8 cellular contexts compared by ENCODE assay signal in the genomic region with DNA sequence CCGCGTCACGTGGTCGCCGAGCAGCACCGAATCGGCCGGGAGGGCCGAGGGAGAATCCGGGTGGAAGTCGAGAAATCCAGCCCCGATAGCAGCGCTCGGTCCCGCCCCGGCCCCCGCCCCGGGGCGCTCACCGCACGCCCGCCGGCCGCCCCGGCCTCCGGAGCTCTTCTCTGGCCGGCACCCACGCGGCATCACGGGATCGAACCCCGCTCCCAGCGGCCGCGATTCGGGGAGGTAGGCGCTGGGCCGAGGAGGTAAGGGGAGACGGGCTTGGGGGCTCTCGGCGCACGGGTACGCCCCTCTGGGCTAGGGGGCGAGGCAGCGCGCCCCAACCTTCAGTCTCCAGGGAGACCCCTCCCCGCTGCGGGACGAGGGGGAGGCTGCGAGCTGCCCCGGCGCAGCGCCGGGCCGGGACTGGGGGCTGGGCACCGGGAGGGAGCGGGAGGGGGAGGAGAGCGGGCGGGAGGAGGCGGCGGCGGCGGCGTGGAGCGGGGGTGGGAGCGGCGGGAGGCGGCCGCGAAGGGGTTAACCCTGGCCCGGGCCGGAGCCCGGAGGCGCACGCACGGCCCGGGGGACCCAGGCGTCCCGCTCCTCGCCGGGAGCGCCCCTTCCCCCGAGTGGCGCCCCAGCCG. TPM values are rescaled to one million over a fixed set of nuclear protein-coding genes. Genes with fewer than 3 reads are reported as not detected.
A peak's percentile ranks its signal among the peaks of the same experiment; 100 is the strongest.
DNase-seq lines count a peak whose midpoint lies in the region; ATAC-seq and TF ChIP-seq lines count a peak whose summit lies in the region.

No MANE protein-coding gene starts in this region.

- peak overlapping the region; percentile 96 to 99 for H3K18ac ChIP-seq in mesenchymal stem cell (ENCODE audit: low read depth in 1 of 2, low read length in 2 of 2)

- peak overlapping the region; percentile 99 for H3K4ac ChIP-seq in mesenchymal stem cell (ENCODE audit: low read depth in 1 of 2, low read length in 2 of 2)

- H3K9ac ChIP-seq in mesenchymal stem cell (ENCODE audit: low read length), result peak overlapping the region; percentile 93

- H2BK12ac ChIP-seq in mesenchymal stem cell (ENCODE audit: low read length in 2 of 2), result peak overlapping the region; percentile 50 to 90

- H4K8ac ChIP-seq in mesenchymal stem cell (ENCODE audit: low read length), result peak overlapping the region; percentile 98

- peak overlapping the region; percentile 71 for H3K4me3 Mint-ChIP-seq in WTC11

- peak; percentile 71 for DNase-seq in D341Med (ENCODE audit: low spot score)
- DNase-seq in WTC11 (ENCODE audit: low spot score), result peak; percentile 67
- DNase-seq in mesenchymal stem cell, result peak; percentile 60
- DNase-seq in stimulated activated naive CD8-positive, alpha-beta T cell treated with anti-CD3 and anti-CD28 coated beads, Interleukin-15, Interleukin-2, amounts not matched to agents 100 U/mL and 50 U/mL, for 24 hours, result peak; percentile 47
- DNase-seq in effector CD8-positive, alpha-beta T cell (lab: John Stamatoyannopoulos, UW), result no peak

- peak overlapping the region; percentile 99 for H2BK5ac ChIP-seq in mesenchymal stem cell (ENCODE audit: low read depth, low read length, poor library complexity, severe bottlenecking)

- POLR2A ChIA-PET in WTC11 (lab: Charles Lee), result interaction anchor here (0.6 to 1.4 kb wide), 7 partner anchors 9 to 36 kb away, joined by 3 to 4 read pairs (median 3); no protein-coding TSS in a partner anchor

- H3K9me3 ChIP-seq in ectodermal cell (ENCODE audit: control insufficient read depth, low read length), result no peaks in the 10 kb centered on the region
- H3K9me3 ChIP-seq in mesenchymal stem cell (ENCODE audit: control insufficient read depth, low read length), result no peaks in the 10 kb centered on the region

- no peaks in the 10 kb centered on the region for H3K9me3 Mint-ChIP-seq in WTC11

- peak overlapping the region; percentile 99 for H2BK15ac ChIP-seq in mesenchymal stem cell (ENCODE audit: low read depth, poor library complexity, severe bottlenecking)

- H3K4me1 Mint-ChIP-seq in WTC11, result peaks cover 66% of the 10 kb centered on the region

- peak overlapping the region; percentile 100 for H2BK120ac ChIP-seq in mesenchymal stem cell (ENCODE audit: low read depth, low read length)

- peaks cover 35% of the 10 kb centered on the region for H3K4me1 ChIP-seq in ectodermal cell (ENCODE audit: control insufficient read depth, insufficient read depth, low read length)
- H3K4me1 ChIP-seq in mesenchymal stem cell (ENCODE audit: control insufficient read depth, insufficient read depth, low read depth, low read length), result peaks cover 38% of the 10 kb centered on the region

- H4K91ac ChIP-seq in mesenchymal stem cell (ENCODE audit: low read length), result peak overlapping the region; percentile 95

- peak overlapping the region; percentile 67 for H2AFZ ChIP-seq in mesenchymal stem cell (ENCODE audit: low read depth, low read length)

- peak overlapping the region in 1 of 2 experiments; percentile 100 for H3K23ac ChIP-seq in mesenchymal stem cell (ENCODE audit: low read length in 2 of 2)

- 0 to 1% methylated on average over 85 of the region's 85 CpGs for WGBS in ectodermal cell, 2 experiments
- 0% methylated on average over 33 of the region's 85 CpGs for WGBS in mesenchymal stem cell

- H3K79me1 ChIP-seq in mesenchymal stem cell (replicated peaks; ENCODE audit: low read length, poor library complexity, severe bottlenecking), result peaks cover 2% of the 10 kb centered on the region

- no peak for TF ChIP-seq CTCF in WTC11 (IDR thresholded peaks at IDR 0.05)

- H3K36me3 ChIP-seq in ectodermal cell (ENCODE audit: control insufficient read depth, insufficient read depth, low read length) (no peaks in the 10 kb centered on the region), mesenchymal stem cell (ENCODE audit: control insufficient read depth in 1 of 2, insufficient read depth in 2 of 2, low read depth in 1 of 2, low read length in 2 of 2) (peaks cover 9 to 15% of the 10 kb centered on the region in 2 experiments)

- H3K27ac Mint-ChIP-seq in WTC11, result no peak overlapping the region

- peak overlapping the region; percentile 81 for H3K4me2 ChIP-seq in mesenchymal stem cell (ENCODE audit: low read length, poor library complexity, severe bottlenecking)

- H3K4me3 ChIP-seq in ectodermal cell (ENCODE audit: insufficient read depth, low read depth, low read length), result peak overlapping the region; percentile 68
- H3K4me3 ChIP-seq in mesenchymal stem cell (ENCODE audit: insufficient read depth in 1 of 2, low read depth in 1 of 2, low read length in 2 of 2), result peak overlapping the region; percentile 82 to 93

- peak overlapping the region; percentile 63 to 99 for H3K14ac ChIP-seq in mesenchymal stem cell (ENCODE audit: low read length in 2 of 2)

- no peaks in the 10 kb centered on the region for H3K27me3 Mint-ChIP-seq in WTC11 (ENCODE audit: low read depth)

- peak overlapping the region; percentile 92 for H2AK5ac ChIP-seq in mesenchymal stem cell (ENCODE audit: low read length, severe bottlenecking)

- H3K27ac ChIP-seq in ectodermal cell (ENCODE audit: insufficient read depth, low read depth, low read length, poor library complexity, severe bottlenecking) (peak overlapping the region; percentile 97), mesenchymal stem cell (ENCODE audit: low read length, poor library complexity, severe bottlenecking) (peak overlapping the region; percentile 68)

- H3K27me3 ChIP-seq in ectodermal cell (ENCODE audit: control insufficient read depth, insufficient read depth, low read length, poor library complexity, severe bottlenecking) (no peaks in the 10 kb centered on the region), mesenchymal stem cell (ENCODE audit: control insufficient read depth in 1 of 2, insufficient read depth in 1 of 2, low read length in 2 of 2) (no peaks in the 10 kb centered on the region)

- CTCF ChIA-PET in WTC11 (lab: Charles Lee), result interaction anchor here (0.6 to 2.0 kb wide), 8 partner anchors 12 to 88 kb away, joined by 3 to 7 read pairs (median 4); no protein-coding TSS in a partner anchor

- no peaks in the 10 kb centered on the region for H3K36me3 Mint-ChIP-seq in WTC11

- ATAC-seq in HG03135 (IDR thresholded peaks at IDR 0.05; ENCODE audit: unreplicated experiment) (peak; percentile 8), WTC11 (peak; percentile 14), HG02884 (IDR thresholded peaks at IDR 0.05; ENCODE audit: unreplicated experiment) (no peak)
- peak; percentile 37 for ATAC-seq in stimulated activated naive CD8-positive, alpha-beta T cell treated with anti-CD3 and anti-CD28 coated beads, Interleukin-15, Interleukin-2, amounts not matched to agents 100 U/mL and 50 U/mL, for 24 hours

TF ChIP-seq in WTC11, 78 proteins besides CTCF, POLR2A, EP300 and RAD21 (continues in another document):
- no peak for TF ChIP-seq RORB (CRISPR knock-in tag; IDR thresholded peaks at IDR 0.05)
- TF ChIP-seq, protein P1, sequence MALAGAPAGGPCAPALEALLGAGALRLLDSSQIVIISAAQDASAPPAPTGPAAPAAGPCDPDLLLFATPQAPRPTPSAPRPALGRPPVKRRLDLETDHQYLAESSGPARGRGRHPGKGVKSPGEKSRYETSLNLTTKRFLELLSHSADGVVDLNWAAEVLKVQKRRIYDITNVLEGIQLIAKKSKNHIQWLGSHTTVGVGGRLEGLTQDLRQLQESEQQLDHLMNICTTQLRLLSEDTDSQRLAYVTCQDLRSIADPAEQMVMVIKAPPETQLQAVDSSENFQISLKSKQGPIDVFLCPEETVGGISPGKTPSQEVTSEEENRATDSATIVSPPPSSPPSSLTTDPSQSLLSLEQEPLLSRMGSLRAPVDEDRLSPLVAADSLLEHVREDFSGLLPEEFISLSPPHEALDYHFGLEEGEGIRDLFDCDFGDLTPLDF (CRISPR knock-in tag; IDR thresholded peaks at IDR 0.05), result 0 out of 2 replicates have a peak, but pooled peaks have one; percentile 54
- 0 out of 2 replicates have a peak, but pooled peaks have one; percentile 5 for TF ChIP-seq ARID4B (CRISPR knock-in tag; IDR thresholded peaks at IDR 0.05; ENCODE audit: borderline replicate concordance)

RNA-seq across cellular contexts. Expression of gene NDST1, which starts 22.0 kb away (rescaled TPM):
- 58.1 to 69.9 TPM (median 61.5 TPM) in 3 replicates for total RNA-seq in WTC11 (2021)
- 38.1 TPM for polyA plus RNA-seq in ectodermal cell (2013, experiment 1 of 4)
- polyA plus RNA-seq in ectodermal cell (2013, experiment 2 of 4), result 43.1 TPM
- polyA plus RNA-seq in ectodermal cell (2013, experiment 3 of 4), result 29.0 TPM
- polyA plus RNA-seq in ectodermal cell (2013, experiment 4 of 4), result 37.1 TPM
- 64.3 TPM for polyA plus RNA-seq in mesenchymal stem cell (2013, experiment 1 of 2)
- polyA plus RNA-seq in mesenchymal stem cell (2013, experiment 2 of 2), result 64.6 TPM

RNA-seq across cellular contexts. Expression of gene RPS14, which starts 36.3 kb away (rescaled TPM):
- 2,564 to 2,814 TPM (median 2,812 TPM) in 3 replicates for total RNA-seq in WTC11 (2021)
- 2,465 TPM for polyA plus RNA-seq in ectodermal cell (2013, experiment 1 of 4)
- 2,455 TPM for polyA plus RNA-seq in ectodermal cell (2013, experiment 2 of 4)
- 2,441 TPM for polyA plus RNA-seq in ectodermal cell (2013, experiment 3 of 4)
- polyA plus RNA-seq in ectodermal cell (2013, experiment 4 of 4), result 2,668 TPM
- polyA plus RNA-seq in mesenchymal stem cell (2013, experiment 1 of 2), result 3,588 TPM
- 3,623 TPM for polyA plus RNA-seq in mesenchymal stem cell (2013, experiment 2 of 2)
